Comparison of ENCODE assay signal across 8 cellular contexts in the genomic region with DNA sequence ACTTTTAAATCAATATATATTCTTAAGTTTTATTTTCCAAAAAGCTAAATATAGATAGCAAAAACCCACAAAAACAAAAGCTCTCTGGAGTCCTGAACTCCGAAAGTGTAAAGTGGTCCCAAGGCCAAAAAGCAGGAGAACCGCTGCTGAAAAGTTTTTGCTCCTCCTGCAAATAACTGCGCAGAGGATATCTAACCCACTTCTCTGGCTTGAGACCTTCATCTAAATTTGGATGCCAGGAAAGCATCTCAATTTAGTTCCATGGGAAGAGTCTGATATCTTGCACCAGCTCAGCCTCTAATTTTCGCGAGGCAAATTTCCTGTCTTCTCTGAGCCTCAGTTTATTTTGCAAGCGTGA. TPM values are rescaled to one million over a fixed set of nuclear protein-coding genes. Genes with fewer than 3 reads are reported as not detected.
DNase-seq lines count a peak whose midpoint lies in the region; ATAC-seq and TF ChIP-seq lines count a peak whose summit lies in the region.

No MANE protein-coding gene starts in this region.

- 0 out of 2 replicates have a peak overlapping the region, but pooled peaks have one; percentile 42 for H2AFZ ChIP-seq in OCI-LY3 (ENCODE audit: low read depth, low read length)
- H2AFZ ChIP-seq in neural progenitor cell (replicated peaks) = peak overlapping the region; percentile 86

- H3K27ac ChIP-seq in CD8-positive, alpha-beta memory T cell (ENCODE audit: low read depth, low read length) = peak overlapping the region; percentile 82
- H3K27ac ChIP-seq in OCI-LY3 (ENCODE audit: low read length) = peak overlapping the region; percentile 60
- peak overlapping the region; percentile 40 for H3K27ac ChIP-seq in endodermal cell (ENCODE audit: low read depth, low read length)
- peak overlapping the region; percentile 93 for H3K27ac ChIP-seq in neural progenitor cell

- WGBS in endodermal cell (ENCODE audit: insufficient coverage in 1 of 2, insufficient read length in 1 of 2), 2 experiments = 12 to 14% methylated on average over 6 of the region's 6 CpGs

- CTCF ChIA-PET in CD8-positive, alpha-beta memory T cell (lab: Charles Lee) = interaction anchor here (0.9 to 1.9 kb wide), 6 partner anchors 114 to 509 kb away, joined by 3 to 8 read pairs (median 4); partner anchors contain the start of genes FRS3 and UBR2

- peaks cover 24% of the 10 kb centered on the region for H3K4me1 ChIP-seq in CD8-positive, alpha-beta memory T cell (ENCODE audit: insufficient read depth, low read length)
- H3K4me1 ChIP-seq in OCI-LY3 (ENCODE audit: low read length) = peaks cover 70% of the 10 kb centered on the region
- no peaks in the 10 kb centered on the region for H3K4me1 ChIP-seq in endodermal cell (ENCODE audit: control insufficient read depth, insufficient read depth, low read length)
- H3K4me1 ChIP-seq in neural progenitor cell = peaks cover 6% of the 10 kb centered on the region

- H3K9me3 ChIP-seq in CD8-positive, alpha-beta memory T cell (ENCODE audit: low read length) = no peaks in the 10 kb centered on the region
- no peaks in the 10 kb centered on the region for H3K9me3 ChIP-seq in OCI-LY3 (ENCODE audit: insufficient read depth, low read length)
- H3K9me3 ChIP-seq in endodermal cell (ENCODE audit: control insufficient read depth, low read length) = no peaks in the 10 kb centered on the region
- no peaks in the 10 kb centered on the region for H3K9me3 ChIP-seq in neural progenitor cell (ENCODE audit: low read depth)

- no peak for ATAC-seq in GM18511 (IDR thresholded peaks at IDR 0.05; ENCODE audit: unreplicated experiment)
- ATAC-seq in HG03095 (IDR thresholded peaks at IDR 0.05; ENCODE audit: unreplicated experiment) = no peak

- peaks cover 30 to 42% (median 32%) of the 10 kb centered on the region in 3 donors for H3K4me1 Mint-ChIP-seq in CD8-positive, alpha-beta memory T cell
- H3K4me1 Mint-ChIP-seq in endodermal cell = peaks cover 6% of the 10 kb centered on the region
- H3K4me1 Mint-ChIP-seq in neural progenitor cell = peaks cover 15% of the 10 kb centered on the region

- H3K4me2 ChIP-seq in OCI-LY3 (ENCODE audit: low read length) (peak overlapping the region; percentile 77), neural progenitor cell (peak overlapping the region; percentile 98)

- POLR2A ChIA-PET in CD8-positive, alpha-beta memory T cell (lab: Charles Lee) = interaction anchor here (1.3 kb wide), 1 partner anchor 429 kb away, joined by 3 read pairs; the partner anchor contains the start of gene TOMM6

- H3K9me3 Mint-ChIP-seq in CD8-positive, alpha-beta memory T cell = no peaks in the 10 kb centered on the region
- H3K9me3 Mint-ChIP-seq in endodermal cell (no peaks in the 10 kb centered on the region), neural progenitor cell (no peaks in the 10 kb centered on the region)

- DNase-seq in CD8-positive, alpha-beta memory T cell = no peak
- DNase-seq in endodermal cell = no peak
- peak; percentile 13 for DNase-seq in neural progenitor cell (ENCODE audit: low spot score)
- DNase-seq in NCI-H187 treated with DMSO at 0.1 percent for 48 hours (lab: John Stamatoyannopoulos, UW) = no peak
- no peak for DNase-seq in HCEC 1CT

- H3K4me3 ChIP-seq in CD8-positive, alpha-beta memory T cell (ENCODE audit: low read length) = peak overlapping the region; percentile 99
- H3K4me3 ChIP-seq in OCI-LY3 (ENCODE audit: low read length) = peak overlapping the region; percentile 86
- H3K4me3 ChIP-seq in endodermal cell (ENCODE audit: low read length) = peak overlapping the region; percentile 99
- H3K4me3 ChIP-seq in neural progenitor cell = peak overlapping the region; percentile 84

- H3K27me3 Mint-ChIP-seq in CD8-positive, alpha-beta memory T cell = peaks cover 0 to 2% of the 10 kb centered on the region in 2 donors
- H3K27me3 Mint-ChIP-seq in endodermal cell (ENCODE audit: insufficient read depth) (no peaks in the 10 kb centered on the region), neural progenitor cell (ENCODE audit: insufficient read depth, low read depth) (no peaks in the 10 kb centered on the region)

- peaks cover 12% of the 10 kb centered on the region for H3F3A ChIP-seq in neural progenitor cell (ENCODE audit: low read depth)

- peak overlapping the region; percentile 72 to 98 (median 96) for H3K27ac Mint-ChIP-seq in CD8-positive, alpha-beta memory T cell
- H3K27ac Mint-ChIP-seq in endodermal cell = peak overlapping the region; percentile 96
- peak overlapping the region; percentile 96 for H3K27ac Mint-ChIP-seq in neural progenitor cell

- H3K36me3 Mint-ChIP-seq in CD8-positive, alpha-beta memory T cell = peaks cover 5 to 28% (median 10%) of the 10 kb centered on the region in 3 donors
- peaks cover 12% of the 10 kb centered on the region for H3K36me3 Mint-ChIP-seq in endodermal cell (ENCODE audit: low read depth)
- peaks cover 6% of the 10 kb centered on the region for H3K36me3 Mint-ChIP-seq in neural progenitor cell

- H3K36me3 ChIP-seq in CD8-positive, alpha-beta memory T cell (ENCODE audit: insufficient read depth, low read length) = peaks cover 18% of the 10 kb centered on the region
- H3K36me3 ChIP-seq in OCI-LY3 (replicated peaks; ENCODE audit: low read depth, low read length) (peaks cover 15% of the 10 kb centered on the region), endodermal cell (ENCODE audit: control insufficient read depth, insufficient read depth, low read length) (peaks cover 21% of the 10 kb centered on the region), neural progenitor cell (peaks cover 7% of the 10 kb centered on the region)

- peaks cover 38% of the 10 kb centered on the region for H3K79me2 ChIP-seq in OCI-LY3 (ENCODE audit: low read length)
- H3K79me2 ChIP-seq in neural progenitor cell (ENCODE audit: low read depth) = peaks cover 31% of the 10 kb centered on the region

- no peaks in the 10 kb centered on the region for H3K27me3 ChIP-seq in CD8-positive, alpha-beta memory T cell (ENCODE audit: insufficient read depth, low read length, poor library complexity, severe bottlenecking)
- H3K27me3 ChIP-seq in OCI-LY3 (ENCODE audit: low read depth, low read length) (no peaks in the 10 kb centered on the region), endodermal cell (ENCODE audit: control insufficient read depth, insufficient read depth, low read length, poor library complexity, severe bottlenecking) (no peaks in the 10 kb centered on the region), neural progenitor cell (no peaks in the 10 kb centered on the region)

- no peaks in the 10 kb centered on the region for H4K20me1 ChIP-seq in OCI-LY3 (ENCODE audit: insufficient read depth, low read length)
- no peaks in the 10 kb centered on the region for H4K20me1 ChIP-seq in neural progenitor cell (ENCODE audit: low read depth)

- H3K9ac ChIP-seq in OCI-LY3 (ENCODE audit: low read length) = peak overlapping the region; percentile 89
- peak overlapping the region; percentile 89 for H3K9ac ChIP-seq in endodermal cell (ENCODE audit: extremely low read depth, low read length, poor library complexity, severe bottlenecking)
- H3K9ac ChIP-seq in neural progenitor cell = peak overlapping the region; percentile 93

- no peak for TF ChIP-seq CTCF in OCI-LY3 (IDR thresholded peaks at IDR 0.05; ENCODE audit: low read depth, low read length)
- no peak for TF ChIP-seq CTCF in endodermal cell (conservative IDR thresholded peaks at IDR 0.05)
- TF ChIP-seq CTCF in neural progenitor cell (IDR thresholded peaks at IDR 0.05) = no peak

- H3K4me3 Mint-ChIP-seq in CD8-positive, alpha-beta memory T cell = peak overlapping the region; percentile 95 to 100 (median 98)
- H3K4me3 Mint-ChIP-seq in endodermal cell = peak overlapping the region; percentile 93
- peak overlapping the region; percentile 96 for H3K4me3 Mint-ChIP-seq in neural progenitor cell

RNA-seq across cellular contexts. Expression of gene MRPS10, which starts 0.5 kb away (rescaled TPM):
- total RNA-seq in CD8-positive, alpha-beta memory T cell = 10 to 100 TPM; 51.3 to 51.8 TPM
- polyA plus RNA-seq in CD8-positive, alpha-beta memory T cell = 50.6 TPM
- 10 to 100 TPM; 33.4 to 39.6 TPM for total RNA-seq in endodermal cell
- polyA plus RNA-seq in endodermal cell (2013, experiment 1 of 2) = 24.1 TPM
- polyA plus RNA-seq in endodermal cell (2013, experiment 2 of 2) = 24.6 TPM
- total RNA-seq in neural progenitor cell (ENCODE audit: low replicate concordance) = 42.1 and 68.0 TPM in 2 replicates

RNA-seq across cellular contexts. Expression of gene GUCA1B, which starts 22.4 kb away (rescaled TPM):
- total RNA-seq in CD8-positive, alpha-beta memory T cell = 1 to 10 TPM in 1 of 2 experiments, under 1 TPM in 1; 0.63 to 1.6 TPM
- polyA plus RNA-seq in CD8-positive, alpha-beta memory T cell = not detected
- total RNA-seq in endodermal cell (1 to 10 TPM in 1 of 2 donors, under 1 TPM in 1; 0.33 to 3.1 TPM), neural progenitor cell (ENCODE audit: low replicate concordance) (0.22 and 1.2 TPM in 2 replicates)
- 0.96 TPM for polyA plus RNA-seq in endodermal cell (2013, experiment 1 of 2)
- polyA plus RNA-seq in endodermal cell (2013, experiment 2 of 2) = 0.83 TPM

RNA-seq across cellular contexts. Expression of gene GUCA1A, which starts 44.0 kb away (rescaled TPM):
- total RNA-seq in CD8-positive, alpha-beta memory T cell = not detected
- polyA plus RNA-seq in CD8-positive, alpha-beta memory T cell = not detected
- total RNA-seq in endodermal cell = 1 to 10 TPM; 3.9 to 4.4 TPM
- polyA plus RNA-seq in endodermal cell (2013, experiment 1 of 2) = 2.7 TPM
- 2.6 TPM for polyA plus RNA-seq in endodermal cell (2013, experiment 2 of 2)
- 1.9 and 3.4 TPM in 2 replicates for total RNA-seq in neural progenitor cell (ENCODE audit: low replicate concordance)

Comparison
In these comparisons a context has a peak if more than half of its experiments do, and no peak if none do; other contexts are left out.
1. H3K27ac ChIP-seq: peak in every context shown above with its lines; median percentile 93 in neural progenitor cell; 82 in CD8-positive, alpha-beta memory T cell; 60 in OCI-LY3; 40 in endodermal cell.